2 cellular contexts compared by ENCODE assay signal in the genomic region with DNA sequence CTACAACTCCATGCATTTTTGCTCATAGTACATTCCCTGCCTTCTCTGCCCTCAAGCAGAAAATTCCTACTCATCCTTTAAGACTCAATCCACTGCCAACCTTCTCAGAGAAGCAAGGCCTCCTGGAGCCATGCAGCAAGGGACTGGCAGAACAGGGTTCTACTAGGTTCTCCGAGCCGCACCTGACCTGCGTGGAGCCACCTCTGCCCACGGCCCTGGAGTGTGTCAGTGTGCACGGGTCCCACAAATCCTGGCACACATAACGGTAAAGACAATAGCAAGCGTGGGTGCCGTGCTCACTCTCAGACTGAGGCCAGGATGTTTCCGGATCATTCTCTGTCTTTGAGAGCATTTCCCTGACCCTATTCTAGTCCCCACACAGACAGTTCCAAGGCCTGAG.
TF ChIP-seq lines count a peak whose summit lies in the region.

No MANE protein-coding gene starts in this region.

TF ChIP-seq in SK-N-SH, 30 proteins besides CTCF, POLR2A, EP300 and RAD21 (continued from another document):
- TF ChIP-seq, protein P1, sequence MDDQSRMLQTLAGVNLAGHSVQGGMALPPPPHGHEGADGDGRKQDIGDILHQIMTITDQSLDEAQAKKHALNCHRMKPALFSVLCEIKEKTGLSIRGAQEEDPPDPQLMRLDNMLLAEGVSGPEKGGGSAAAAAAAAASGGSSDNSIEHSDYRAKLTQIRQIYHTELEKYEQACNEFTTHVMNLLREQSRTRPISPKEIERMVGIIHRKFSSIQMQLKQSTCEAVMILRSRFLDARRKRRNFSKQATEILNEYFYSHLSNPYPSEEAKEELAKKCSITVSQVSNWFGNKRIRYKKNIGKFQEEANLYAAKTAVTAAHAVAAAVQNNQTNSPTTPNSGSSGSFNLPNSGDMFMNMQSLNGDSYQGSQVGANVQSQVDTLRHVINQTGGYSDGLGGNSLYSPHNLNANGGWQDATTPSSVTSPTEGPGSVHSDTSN (IDR thresholded peaks at IDR 0.05) = no peak
- TF ChIP-seq SMC3 (IDR thresholded peaks at IDR 0.05; ENCODE audit: low read depth, low read length) (no peak), EZH2phosphoT487 (IDR thresholded peaks at IDR 0.05; ENCODE audit: borderline replicate concordance, low read depth) (no peak), NRF1 (IDR thresholded peaks at IDR 0.05; ENCODE audit: low read depth, low read length) (no peak)
- TF ChIP-seq, protein P2, sequence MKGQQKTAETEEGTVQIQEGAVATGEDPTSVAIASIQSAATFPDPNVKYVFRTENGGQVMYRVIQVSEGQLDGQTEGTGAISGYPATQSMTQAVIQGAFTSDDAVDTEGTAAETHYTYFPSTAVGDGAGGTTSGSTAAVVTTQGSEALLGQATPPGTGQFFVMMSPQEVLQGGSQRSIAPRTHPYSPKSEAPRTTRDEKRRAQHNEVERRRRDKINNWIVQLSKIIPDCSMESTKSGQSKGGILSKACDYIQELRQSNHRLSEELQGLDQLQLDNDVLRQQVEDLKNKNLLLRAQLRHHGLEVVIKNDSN (IDR thresholded peaks at IDR 0.05; ENCODE audit: borderline replicate concordance, low read depth) = no peak

TF ChIP-seq in SK-N-SH treated with all-trans-retinoic acid at 6 μM for 48 hours, 23 proteins besides CTCF, POLR2A, EP300 and RAD21 (continued from another document):
- TF ChIP-seq, protein P3, sequence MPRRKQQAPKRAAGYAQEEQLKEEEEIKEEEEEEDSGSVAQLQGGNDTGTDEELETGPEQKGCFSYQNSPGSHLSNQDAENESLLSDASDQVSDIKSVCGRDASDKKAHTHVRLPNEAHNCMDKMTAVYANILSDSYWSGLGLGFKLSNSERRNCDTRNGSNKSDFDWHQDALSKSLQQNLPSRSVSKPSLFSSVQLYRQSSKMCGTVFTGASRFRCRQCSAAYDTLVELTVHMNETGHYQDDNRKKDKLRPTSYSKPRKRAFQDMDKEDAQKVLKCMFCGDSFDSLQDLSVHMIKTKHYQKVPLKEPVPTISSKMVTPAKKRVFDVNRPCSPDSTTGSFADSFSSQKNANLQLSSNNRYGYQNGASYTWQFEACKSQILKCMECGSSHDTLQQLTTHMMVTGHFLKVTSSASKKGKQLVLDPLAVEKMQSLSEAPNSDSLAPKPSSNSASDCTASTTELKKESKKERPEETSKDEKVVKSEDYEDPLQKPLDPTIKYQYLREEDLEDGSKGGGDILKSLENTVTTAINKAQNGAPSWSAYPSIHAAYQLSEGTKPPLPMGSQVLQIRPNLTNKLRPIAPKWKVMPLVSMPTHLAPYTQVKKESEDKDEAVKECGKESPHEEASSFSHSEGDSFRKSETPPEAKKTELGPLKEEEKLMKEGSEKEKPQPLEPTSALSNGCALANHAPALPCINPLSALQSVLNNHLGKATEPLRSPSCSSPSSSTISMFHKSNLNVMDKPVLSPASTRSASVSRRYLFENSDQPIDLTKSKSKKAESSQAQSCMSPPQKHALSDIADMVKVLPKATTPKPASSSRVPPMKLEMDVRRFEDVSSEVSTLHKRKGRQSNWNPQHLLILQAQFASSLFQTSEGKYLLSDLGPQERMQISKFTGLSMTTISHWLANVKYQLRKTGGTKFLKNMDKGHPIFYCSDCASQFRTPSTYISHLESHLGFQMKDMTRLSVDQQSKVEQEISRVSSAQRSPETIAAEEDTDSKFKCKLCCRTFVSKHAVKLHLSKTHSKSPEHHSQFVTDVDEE (CRISPR knock-in tag; IDR thresholded peaks at IDR 0.05) = no peak
- TF ChIP-seq, protein P4, sequence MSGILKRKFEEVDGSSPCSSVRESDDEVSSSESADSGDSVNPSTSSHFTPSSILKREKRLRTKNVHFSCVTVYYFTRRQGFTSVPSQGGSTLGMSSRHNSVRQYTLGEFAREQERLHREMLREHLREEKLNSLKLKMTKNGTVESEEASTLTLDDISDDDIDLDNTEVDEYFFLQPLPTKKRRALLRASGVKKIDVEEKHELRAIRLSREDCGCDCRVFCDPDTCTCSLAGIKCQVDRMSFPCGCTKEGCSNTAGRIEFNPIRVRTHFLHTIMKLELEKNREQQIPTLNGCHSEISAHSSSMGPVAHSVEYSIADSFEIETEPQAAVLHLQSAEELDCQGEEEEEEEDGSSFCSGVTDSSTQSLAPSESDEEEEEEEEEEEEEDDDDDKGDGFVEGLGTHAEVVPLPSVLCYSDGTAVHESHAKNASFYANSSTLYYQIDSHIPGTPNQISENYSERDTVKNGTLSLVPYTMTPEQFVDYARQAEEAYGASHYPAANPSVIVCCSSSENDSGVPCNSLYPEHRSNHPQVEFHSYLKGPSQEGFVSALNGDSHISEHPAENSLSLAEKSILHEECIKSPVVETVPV (CRISPR knock-in tag; IDR thresholded peaks at IDR 0.05) = no peak
